Comparison of ENCODE assay signal across 18 cellular contexts in the genomic region with DNA sequence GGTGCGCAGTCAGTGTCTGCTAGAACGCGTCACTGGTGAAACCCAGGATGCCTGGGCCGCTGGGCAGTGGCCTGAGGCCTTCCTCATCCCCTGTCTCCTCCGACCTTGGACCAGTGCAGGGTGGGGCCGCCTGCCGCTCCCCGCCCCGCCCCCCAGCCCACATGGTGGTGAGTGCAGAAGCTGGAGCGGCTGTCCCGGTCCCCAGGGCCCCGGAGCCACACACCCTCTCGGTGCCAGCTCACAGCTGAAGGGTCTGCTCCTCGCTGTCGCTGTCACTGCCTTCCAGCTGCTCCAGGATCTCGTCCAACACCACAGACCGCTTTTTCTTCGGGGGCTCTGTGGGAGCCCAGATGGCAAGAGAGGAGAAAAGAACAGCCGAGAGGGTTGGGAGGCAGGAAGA.
"Had no signal": no experiment of that assay in that cellular context is flagged by ENCODE, and none has a peak within 500 bp of the region (broad histone marks: within the 10 kb centered on the region; RNA-seq: fewer than 3 reads in every experiment).

No MANE protein-coding gene starts in this region.

- H3K36me3 ChIP-seq: cardiac muscle cell, thoracic aorta, WERI-Rb-1 had no signal

- H3K4me3 ChIP-seq: cardiac muscle cell, esophagus squamous epithelium, thoracic aorta, upper lobe of left lung had no signal

- H3K4me1 ChIP-seq: esophagus squamous epithelium, upper lobe of left lung had no signal

- H3K4me1 Mint-ChIP-seq: memory B cell, T-helper 17 cell had no signal

- H3K27me3 Mint-ChIP-seq: dendritic cell treated with granulocyte-macrophage colony-stimulating factor and Interleukin-4, amounts not matched to agents 40 ng/mL and 50 ng/mL, for 4 days; memory B cell; T-helper 17 cell had no signal

- ATAC-seq: activated naive CD4-positive, alpha-beta T cell treated with anti-CD3 and anti-CD28 coated beads, Interleukin-2, amount 50 U/mL, for 72 hours; natural killer cell; T-helper 17 cell had no signal

- H3K27ac Mint-ChIP-seq: activated T-helper 1 cell treated with anti-CD3 and anti-CD28 coated beads, Interleukin-12 subunit alpha, Interleukin-12 subunit beta, Interleukin-2, Interleukin-4 antibody, amounts not matched to agents 30 ng/mL and 10 ng/mL and 1 ng/mL, durations not matched to agents 14 hours and 24 hours and 36 hours; dendritic cell treated with granulocyte-macrophage colony-stimulating factor and Interleukin-4, amounts not matched to agents 40 ng/mL and 50 ng/mL, for 4 days; memory B cell; natural killer cell; T-helper 17 cell had no signal

- H3K9me3 Mint-ChIP-seq: activated naive CD4-positive, alpha-beta T cell treated with anti-CD3 and anti-CD28 coated beads, Interleukin-2, amount 50 U/mL, for 72 hours; activated T-helper 1 cell treated with anti-CD3 and anti-CD28 coated beads, Interleukin-12 subunit alpha, Interleukin-12 subunit beta, Interleukin-2, Interleukin-4 antibody, amounts not matched to agents 30 ng/mL and 10 ng/mL and 1 ng/mL, durations not matched to agents 14 hours and 24 hours and 36 hours; dendritic cell treated with granulocyte-macrophage colony-stimulating factor and Interleukin-4, amounts not matched to agents 40 ng/mL and 50 ng/mL, for 4 days; memory B cell; natural killer cell had no signal

- H3K27me3 ChIP-seq: cardiac muscle cell, esophagus squamous epithelium, upper lobe of left lung had no signal

- H3K36me3 Mint-ChIP-seq: activated naive CD4-positive, alpha-beta T cell treated with anti-CD3 and anti-CD28 coated beads, Interleukin-2, amount 50 U/mL, for 72 hours; natural killer cell had no signal

- H3K9me3 ChIP-seq: esophagus squamous epithelium, thoracic aorta, upper lobe of left lung had no signal

- H3K27ac ChIP-seq: cardiac muscle cell, esophagus squamous epithelium, thoracic aorta, upper lobe of left lung, WERI-Rb-1 had no signal

- DNase-seq: activated CD4-positive, alpha-beta T cell treated with anti-CD3 and anti-CD28 coated beads for 1 hour; activated CD4-positive, alpha-beta T cell treated with anti-CD3 and anti-CD28 coated beads, Interleukin-2, amount 50 U/mL, for 4 hours; activated gamma-delta T cell treated with Interleukin-2 at 50 U/mL for 16 hours; amniotic stem cell; effector CD8-positive, alpha-beta T cell; esophagus squamous epithelium; natural killer cell; stimulated activated CD4-positive, alpha-beta T cell treated with anti-CD3 and anti-CD28 coated beads, Interleukin-12 subunit alpha, Interleukin-12 subunit beta, amount 100 ng/mL, for 4 hours; stimulated activated CD4-positive, alpha-beta T cell treated with anti-CD3 and anti-CD28 coated beads, Interleukin-1b, Interleukin-23, amount 100 ng/mL, for 48 hours; T-helper 17 cell; upper lobe of left lung; WERI-Rb-1 had no signal

- H3K4me3 Mint-ChIP-seq: activated T-helper 1 cell treated with anti-CD3 and anti-CD28 coated beads, Interleukin-12 subunit alpha, Interleukin-12 subunit beta, Interleukin-2, Interleukin-4 antibody, amounts not matched to agents 30 ng/mL and 10 ng/mL and 1 ng/mL, durations not matched to agents 14 hours and 24 hours and 36 hours; dendritic cell treated with granulocyte-macrophage colony-stimulating factor and Interleukin-4, amounts not matched to agents 40 ng/mL and 50 ng/mL, for 4 days; memory B cell; natural killer cell; T-helper 17 cell had no signal
